In genomic region chr4:183172881-183173280, GRCh38 we compare ENCODE assay signal across 17 cellular contexts.
DNase-seq lines count a peak whose midpoint lies in the region; ATAC-seq and TF ChIP-seq lines count a peak whose summit lies in the region.
"Had no signal": no experiment of that assay in that cellular context is flagged by ENCODE, and none has a peak within 500 bp of the region (broad histone marks: within the 10 kb centered on the region; RNA-seq: fewer than 3 reads in every experiment).

No MANE protein-coding gene starts in this region.

- H3K27me3 Mint-ChIP-seq in GM23338 (ENCODE audit: insufficient read depth, low read depth, poor library complexity) (peaks cover 4% of the 10 kb centered on the region), endodermal cell (ENCODE audit: insufficient read depth) (no peaks in the 10 kb centered on the region), neural progenitor cell (ENCODE audit: insufficient read depth, low read depth) (peaks cover 2% of the 10 kb centered on the region)

- H3K4me2 ChIP-seq in GM23338 (peak overlapping the region; percentile 45), neural progenitor cell (peak overlapping the region; percentile 33)

- no peaks in the 10 kb centered on the region for H3K9me2 ChIP-seq in GM23338 (ENCODE audit: insufficient read depth)

- H3K4me1 ChIP-seq in GM23338 (ENCODE audit: insufficient read depth) (peaks cover 87% of the 10 kb centered on the region), Panc1 (ENCODE audit: control insufficient read depth, insufficient read depth, low read length) (peaks cover 60% of the 10 kb centered on the region), endodermal cell (ENCODE audit: control insufficient read depth, insufficient read depth, low read length) (peaks cover 8% of the 10 kb centered on the region), neural progenitor cell (peaks cover 27% of the 10 kb centered on the region), testis (peaks cover 29% of the 10 kb centered on the region)

- H3K36me3 ChIP-seq in GM23338 (ENCODE audit: insufficient read depth) (no peaks in the 10 kb centered on the region), Panc1 (ENCODE audit: control insufficient read depth, insufficient read depth, low read length) (no peaks in the 10 kb centered on the region), endodermal cell (ENCODE audit: control insufficient read depth, insufficient read depth, low read length) (peaks cover 12% of the 10 kb centered on the region), neural progenitor cell (no peaks in the 10 kb centered on the region), testis (ENCODE audit: low read depth, missing control alignments) (no peaks in the 10 kb centered on the region)

- no peak overlapping the region for H3K4me3 Mint-ChIP-seq in GM23338
- no peak overlapping the region for H3K4me3 Mint-ChIP-seq in endodermal cell
- H3K4me3 Mint-ChIP-seq in neural progenitor cell: no peak overlapping the region

- ATAC-seq in GM23338 (peak; percentile 9; the same call in 1 of the 3 replicates), Panc1 (no peak), HG03039 (IDR thresholded peaks at IDR 0.05; ENCODE audit: unreplicated experiment) (no peak)

- TF ChIP-seq POLR2A in testis (IDR thresholded peaks at IDR 0.05): no peak

- H3K79me2 ChIP-seq in GM23338 (replicated peaks; ENCODE audit: insufficient read depth) (peaks cover 99% of the 10 kb centered on the region), neural progenitor cell (ENCODE audit: low read depth) (peaks cover 93% of the 10 kb centered on the region)

- intact Hi-C loops in Panc1 (cut with micrococcal nuclease; ENCODE audit: unreplicated experiment): no loop called here
- intact Hi-C loops in testis (cut with DNase I; ENCODE audit: low total_unique reads): no loop called here

- H3K9ac ChIP-seq in endodermal cell (ENCODE audit: extremely low read depth, low read length, poor library complexity, severe bottlenecking) (no peak overlapping the region), neural progenitor cell (no peak overlapping the region)

- peak overlapping the region; percentile 1; the same call in 1 of the 2 replicates for H3K4me3 ChIP-seq in GM23338
- no peak overlapping the region for H3K4me3 ChIP-seq in Panc1 (ENCODE audit: low read depth in 2 of 2, low read length in 2 of 2)
- H3K4me3 ChIP-seq in endodermal cell (ENCODE audit: low read length): no peak overlapping the region
- H3K4me3 ChIP-seq in neural progenitor cell: no peak overlapping the region
- no peak overlapping the region for H3K4me3 ChIP-seq in testis
- H3K4me3 ChIP-seq: SK-N-MC had no signal

- H3K9me3 Mint-ChIP-seq in GM23338: no peaks in the 10 kb centered on the region; the same call in 2 of the 3 replicates
- no peaks in the 10 kb centered on the region for H3K9me3 Mint-ChIP-seq in endodermal cell
- no peaks in the 10 kb centered on the region for H3K9me3 Mint-ChIP-seq in neural progenitor cell

- H3K9me3 ChIP-seq in Panc1 (ENCODE audit: control insufficient read depth, insufficient read depth, low read depth, low read length) (no peaks in the 10 kb centered on the region), endodermal cell (ENCODE audit: control insufficient read depth, low read length) (peaks cover 10% of the 10 kb centered on the region), neural progenitor cell (ENCODE audit: low read depth) (no peaks in the 10 kb centered on the region), testis (no peaks in the 10 kb centered on the region)

- H3F3A ChIP-seq in GM23338 (replicated peaks; ENCODE audit: low read depth): 0 out of 2 replicates have a peak, but pooled peaks cover 3% of the 10 kb centered on the region
- H3F3A ChIP-seq in neural progenitor cell (ENCODE audit: low read depth): peaks cover 15% of the 10 kb centered on the region

- no TSS peak for BruUV-seq in Panc1 (replicated peaks; lab: Mats Ljungman, UMichigan)

- peaks cover 28% of the 10 kb centered on the region for H4K20me1 ChIP-seq in GM23338 (replicated peaks; ENCODE audit: insufficient read depth)
- peaks cover 40% of the 10 kb centered on the region for H4K20me1 ChIP-seq in neural progenitor cell (ENCODE audit: low read depth)

- DNase-seq in GM23338 (ENCODE audit: low spot score) (no peak), Panc1 (ENCODE audit: low read depth, low spot score) (no peak), endodermal cell (no peak), neural progenitor cell (ENCODE audit: low spot score) (no peak), NCI-H345 (lab: John Stamatoyannopoulos, UW) (no peak), testis (no peak), NCI-H2029 (lab: John Stamatoyannopoulos, UW) (no peak)
- DNase-seq: AML-193, DMS79 treated with DMSO at 0.1 percent for 48 hours, Karpas-422, NCI-H1436, NCI-H1930, NCI-H446, NCI-H69 had no signal

- TF ChIP-seq CTCF in GM23338 (conservative IDR thresholded peaks at IDR 0.05; ENCODE audit: low read depth in 2 of 2) (no peak), Panc1 (IDR thresholded peaks at IDR 0.05) (no peak), endodermal cell (conservative IDR thresholded peaks at IDR 0.05) (no peak), neural progenitor cell (IDR thresholded peaks at IDR 0.05) (no peak), testis (IDR thresholded peaks at IDR 0.05) (no peak)

- H3K27ac ChIP-seq in GM23338 (ENCODE audit: low read depth) (peak overlapping the region; percentile 72; the same call in 1 of the 2 replicates), Panc1 (ENCODE audit: low read length) (peak overlapping the region; percentile 83), endodermal cell (ENCODE audit: low read depth, low read length) (no peak overlapping the region), neural progenitor cell (no peak overlapping the region), testis (no peak overlapping the region)
- H3K27ac ChIP-seq: C4-2B, SK-N-MC had no signal

- H3K27ac Mint-ChIP-seq in GM23338 (no peak overlapping the region), endodermal cell (peak overlapping the region; percentile 88), neural progenitor cell (no peak overlapping the region)

- CTCF ChIA-PET in Panc1 (lab: Charles Lee): no interaction called here

- H3K4me1 Mint-ChIP-seq in GM23338 (peaks cover 70% of the 10 kb centered on the region), endodermal cell (peaks cover 46% of the 10 kb centered on the region), neural progenitor cell (peaks cover 21% of the 10 kb centered on the region)

- no peak overlapping the region for H2AFZ ChIP-seq in GM23338
- no peak overlapping the region for H2AFZ ChIP-seq in neural progenitor cell (replicated peaks)

- WGBS in endodermal cell (ENCODE audit: insufficient coverage in 1 of 2, insufficient read length in 1 of 2), 2 experiments: 71 to 85% methylated on average over 1 of the region's 1 CpG
- 53 to 74% methylated on average over 1 of the region's 1 CpG for WGBS in testis, 2 donors

- H3K27me3 ChIP-seq in GM23338 (ENCODE audit: insufficient read depth): no peaks in the 10 kb centered on the region
- H3K27me3 ChIP-seq in Panc1 (ENCODE audit: control insufficient read depth, insufficient read depth, low read length): no peaks in the 10 kb centered on the region
- no peaks in the 10 kb centered on the region for H3K27me3 ChIP-seq in endodermal cell (ENCODE audit: control insufficient read depth, insufficient read depth, low read length, poor library complexity, severe bottlenecking)
- no peaks in the 10 kb centered on the region for H3K27me3 ChIP-seq in neural progenitor cell
- H3K27me3 ChIP-seq in testis: no peaks in the 10 kb centered on the region

- POLR2A ChIA-PET in Panc1 (lab: Charles Lee): no interaction called here

- no peaks in the 10 kb centered on the region for H3K36me3 Mint-ChIP-seq in GM23338 (ENCODE audit: low read depth)
- H3K36me3 Mint-ChIP-seq in endodermal cell (ENCODE audit: low read depth): no peaks in the 10 kb centered on the region
- no peaks in the 10 kb centered on the region for H3K36me3 Mint-ChIP-seq in neural progenitor cell

- in situ Hi-C loops in Panc1 (cut with HindIII; ENCODE audit: low pct_unique_long_range_greater_than_20kb, low sequenced_read_pairs): no loop called here

TF ChIP-seq in GM23338, 12 proteins besides CTCF, POLR2A, EP300 and RAD21 (continues in another document):
- no peak for TF ChIP-seq POLR2AphosphoS5 (IDR thresholded peaks at IDR 0.05; ENCODE audit: low read depth)

Comparison
In these comparisons a context has a peak if more than half of its experiments do, and no peak if none do; other contexts are left out.
1. H3K27ac ChIP-seq: peak in GM23338 (single experiment) and Panc1 (single experiment); none in endodermal cell (single experiment), neural progenitor cell (single experiment) and testis (0 of 2).